In genomic region chr3:18135083-18135814, GRCh38 we compare ENCODE assay signal across 20 cellular contexts.
DNase-seq lines count a peak whose midpoint lies in the region; ATAC-seq and TF ChIP-seq lines count a peak whose summit lies in the region.
"Had no signal": no experiment of that assay in that cellular context is flagged by ENCODE, and none has a peak within 500 bp of the region (broad histone marks: within the 10 kb centered on the region; RNA-seq: fewer than 3 reads in every experiment).

No MANE protein-coding gene starts in this region.

- H3K36me3 ChIP-seq in PC-9 (ENCODE audit: low read depth) (no peaks in the 10 kb centered on the region), HAP-1 (replicated peaks) (no peaks in the 10 kb centered on the region)
- no peaks in the 10 kb centered on the region for H3K36me3 ChIP-seq in naive thymus-derived CD4-positive, alpha-beta T cell (ENCODE audit: control insufficient read depth in 2 of 3, insufficient read depth in 3 of 3, low read length in 3 of 3)
- H3K36me3 ChIP-seq: colonic mucosa, left lung, MG63 had no signal

- DNase-seq in PC-9 (no peak), choroid plexus epithelial cell (ENCODE audit: low read depth) (peak; percentile 10), kidney tubule cell (ENCODE audit: low spot score) (peak; percentile 72), type B pancreatic cell (ENCODE audit: extremely low spot score, unreplicated experiment) (no peak), HAP-1 (ENCODE audit: low spot score in 2 of 2) (no peak), DMS 273 treated with DMSO at 0.1 percent for 48 hours (lab: John Stamatoyannopoulos, UW) (no peak)
- no peak for DNase-seq in naive thymus-derived CD4-positive, alpha-beta T cell
- DNase-seq: activated CD8-positive, alpha-beta T cell treated with anti-CD3 and anti-CD28 coated beads, Interleukin-2, amount 10 ng/mL, durations not matched to agents 7 days and 5 days; activated naive CD4-positive, alpha-beta T cell treated with anti-CD3 and anti-CD28 coated beads, Interleukin-2, amount 10 ng/mL, durations not matched to agents 7 days and 5 days; activated T-cell treated with anti-CD3 and anti-CD28 coated beads, Interleukin-2, amount 50 U/mL, for 48 hours; aorta; colonic mucosa; left lung; MG63; NCI-H82; stimulated activated CD4-positive, alpha-beta T cell treated with anti-CD3 and anti-CD28 coated beads, Interleukin-1b, Interleukin-23, amount 100 ng/mL, for 48 hours; stimulated activated naive CD4-positive, alpha-beta T cell; T1000 had no signal

- H3K27ac ChIP-seq in PC-9 = peak overlapping the region; percentile 90
- no peak overlapping the region for H3K27ac ChIP-seq in naive thymus-derived CD4-positive, alpha-beta T cell (ENCODE audit: low read depth, low read length)
- H3K27ac ChIP-seq: colonic mucosa, left lung had no signal

- TF ChIP-seq CTCF in PC-9 (conservative IDR thresholded peaks at IDR 0.05) (no peak), choroid plexus epithelial cell (conservative IDR thresholded peaks at IDR 0.05; ENCODE audit: low read depth, low read length) (no peak), type B pancreatic cell (conservative IDR thresholded peaks at IDR 0.05) (no peak)

- POLR2A ChIA-PET in PC-9 (lab: Charles Lee; ENCODE audit: unreplicated experiment) = interaction anchor here (0.8 kb wide), 1 partner anchor 19 kb away, joined by 7 read pairs; no protein-coding TSS in a partner anchor
- POLR2A ChIA-PET in naive thymus-derived CD4-positive, alpha-beta T cell (lab: Charles Lee) = no interaction called here

- BruUV-seq in PC-9 (replicated peaks; lab: Mats Ljungman, UMichigan) = TSS peak; percentile 76

- H2AFZ ChIP-seq in PC-9 = peak overlapping the region; percentile 63
- H2AFZ ChIP-seq: GM23338 had no signal

- H3K4me3 ChIP-seq in PC-9 (no peak overlapping the region), choroid plexus epithelial cell (ENCODE audit: low read depth, low read length) (no peak overlapping the region), HAP-1 (no peak overlapping the region)
- no peak overlapping the region for H3K4me3 ChIP-seq in naive thymus-derived CD4-positive, alpha-beta T cell (ENCODE audit: low read length)
- H3K4me3 ChIP-seq: colonic mucosa, GM23338, left lung, MG63 had no signal

- H3K4me3 Mint-ChIP-seq in type B pancreatic cell = no peak overlapping the region
- no peak overlapping the region for H3K4me3 Mint-ChIP-seq in naive thymus-derived CD4-positive, alpha-beta T cell
- H3K4me3 Mint-ChIP-seq: activated CD8-positive, alpha-beta T cell treated with anti-CD3 and anti-CD28 coated beads, Interleukin-2, amount 10 ng/mL, durations not matched to agents 7 days and 5 days; activated naive CD4-positive, alpha-beta T cell treated with anti-CD3 and anti-CD28 coated beads, Interleukin-2, amount 10 ng/mL, durations not matched to agents 7 days and 5 days; GM23338 had no signal

- peaks cover 11% of the 10 kb centered on the region for H3K9me3 Mint-ChIP-seq in type B pancreatic cell
- no peaks in the 10 kb centered on the region for H3K9me3 Mint-ChIP-seq in naive thymus-derived CD4-positive, alpha-beta T cell
- H3K9me3 Mint-ChIP-seq: activated naive CD4-positive, alpha-beta T cell treated with anti-CD3 and anti-CD28 coated beads, Interleukin-2, amount 10 ng/mL, durations not matched to agents 7 days and 5 days; GM23338 had no signal

- H3K4me2 ChIP-seq in PC-9 = peak overlapping the region; percentile 59
- H3K4me2 ChIP-seq: GM23338 had no signal

- in situ Hi-C loops in HAP-1 (cut with MboI; ENCODE audit: low sequenced_read_pairs) = no loop called here

- H3K27me3 Mint-ChIP-seq in type B pancreatic cell = no peaks in the 10 kb centered on the region
- H3K27me3 Mint-ChIP-seq in naive thymus-derived CD4-positive, alpha-beta T cell = no peaks in the 10 kb centered on the region
- H3K27me3 Mint-ChIP-seq: activated naive CD4-positive, alpha-beta T cell treated with anti-CD3 and anti-CD28 coated beads, Interleukin-2, amount 10 ng/mL, durations not matched to agents 7 days and 5 days had no signal

- no peaks in the 10 kb centered on the region for H3K9me2 ChIP-seq in PC-9 (ENCODE audit: insufficient read depth)

- intact Hi-C loops in PC-9 (cut with micrococcal nuclease; ENCODE audit: unreplicated experiment) = loop anchor here (2.0 to 10.0 kb wide), 2 partner anchors 36 to 160 kb away; no protein-coding TSS in a partner anchor
- intact Hi-C loops in naive thymus-derived CD4-positive, alpha-beta T cell (cut with micrococcal nuclease) = no loop called here

- H3K79me2 ChIP-seq in PC-9 (ENCODE audit: low read depth) = no peaks in the 10 kb centered on the region

- ATAC-seq in naive thymus-derived CD4-positive, alpha-beta T cell = no peak
- ATAC-seq: activated CD8-positive, alpha-beta T cell treated with anti-CD3 and anti-CD28 coated beads, Interleukin-2, amount 10 ng/mL, durations not matched to agents 7 days and 5 days; GM23338; left lung; sciatic nerve had no signal

- H3K27me3 ChIP-seq in PC-9 (ENCODE audit: insufficient read depth, low read depth) = no peaks in the 10 kb centered on the region
- no peaks in the 10 kb centered on the region for H3K27me3 ChIP-seq in HAP-1 (ENCODE audit: low read depth)
- H3K27me3 ChIP-seq in naive thymus-derived CD4-positive, alpha-beta T cell (ENCODE audit: control insufficient read depth in 2 of 2, insufficient read depth in 2 of 2, low read length in 2 of 2) = no peaks in the 10 kb centered on the region
- H3K27me3 ChIP-seq: colonic mucosa, left lung, MG63 had no signal

- peaks cover 11% of the 10 kb centered on the region; the same call in 1 of the 2 replicates for H3K9me3 ChIP-seq in PC-9 (ENCODE audit: insufficient read depth, low read depth)
- H3K9me3 ChIP-seq in HAP-1 = peaks cover 4% of the 10 kb centered on the region; the same call in 1 of the 2 replicates
- H3K9me3 ChIP-seq in naive thymus-derived CD4-positive, alpha-beta T cell (ENCODE audit: control insufficient read depth in 2 of 3, low read length in 3 of 3) = no peaks in the 10 kb centered on the region
- H3K9me3 ChIP-seq: colonic mucosa, left lung, MG63 had no signal

- H3K36me3 Mint-ChIP-seq in type B pancreatic cell = peaks cover 4% of the 10 kb centered on the region
- H3K36me3 Mint-ChIP-seq in naive thymus-derived CD4-positive, alpha-beta T cell = no peaks in the 10 kb centered on the region
- H3K36me3 Mint-ChIP-seq: activated naive CD4-positive, alpha-beta T cell treated with anti-CD3 and anti-CD28 coated beads, Interleukin-2, amount 10 ng/mL, durations not matched to agents 7 days and 5 days had no signal

- no peaks in the 10 kb centered on the region for H4K20me1 ChIP-seq in PC-9 (ENCODE audit: insufficient read depth)

- H3K4me1 ChIP-seq in PC-9 (replicated peaks; ENCODE audit: insufficient read depth) = peaks cover 29% of the 10 kb centered on the region
- H3K4me1 ChIP-seq in HAP-1 = no peaks in the 10 kb centered on the region
- H3K4me1 ChIP-seq in naive thymus-derived CD4-positive, alpha-beta T cell (ENCODE audit: control insufficient read depth in 2 of 2, insufficient read depth in 2 of 2, low read length in 2 of 2) = no peaks in the 10 kb centered on the region
- H3K4me1 ChIP-seq: colonic mucosa, left lung had no signal

- H3K4me1 Mint-ChIP-seq in type B pancreatic cell (ENCODE audit: unreplicated experiment) = peaks cover 7% of the 10 kb centered on the region
- no peaks in the 10 kb centered on the region for H3K4me1 Mint-ChIP-seq in naive thymus-derived CD4-positive, alpha-beta T cell
- H3K4me1 Mint-ChIP-seq: activated naive CD4-positive, alpha-beta T cell treated with anti-CD3 and anti-CD28 coated beads, Interleukin-2, amount 10 ng/mL, durations not matched to agents 7 days and 5 days had no signal

- H3K27ac Mint-ChIP-seq in type B pancreatic cell = peak overlapping the region; percentile 86
- no peak overlapping the region for H3K27ac Mint-ChIP-seq in naive thymus-derived CD4-positive, alpha-beta T cell
- H3K27ac Mint-ChIP-seq: activated CD8-positive, alpha-beta T cell treated with anti-CD3 and anti-CD28 coated beads, Interleukin-2, amount 10 ng/mL, durations not matched to agents 7 days and 5 days; activated naive CD4-positive, alpha-beta T cell treated with anti-CD3 and anti-CD28 coated beads, Interleukin-2, amount 10 ng/mL, durations not matched to agents 7 days and 5 days; GM23338 had no signal

- CTCF ChIA-PET in PC-9 (lab: Charles Lee) = no interaction called here
- CTCF ChIA-PET in naive thymus-derived CD4-positive, alpha-beta T cell (lab: Charles Lee) = no interaction called here

- peaks cover 19% of the 10 kb centered on the region; the same call in 1 of the 2 replicates for H3F3A ChIP-seq in PC-9 (ENCODE audit: insufficient read depth, low read depth)

Comparison
In these comparisons a context has a peak if more than half of its experiments do, and no peak if none do; other contexts are left out.
1. DNase-seq: peak in choroid plexus epithelial cell (single experiment) and kidney tubule cell (single experiment); none in PC-9 (0 of 2), type B pancreatic cell (single experiment), HAP-1 (0 of 2), naive thymus-derived CD4-positive, alpha-beta T cell (0 of 9) and DMS 273 treated with DMSO at 0.1 percent for 48 hours (single experiment).